Comparison of ENCODE assay signal across 8 cellular contexts in genomic region chr7:138287549-138287948, GRCh38.
"Had no signal": no experiment of that assay in that cellular context is flagged by ENCODE, and none has a peak within 500 bp of the region (broad histone marks: within the 10 kb centered on the region; RNA-seq: fewer than 3 reads in every experiment).

No MANE protein-coding gene starts in this region.

- DNase-seq: GDM1, GF-D8 had no signal

- H3K4me3 ChIP-seq: GM12878 had no signal

- FAIRE-seq: G401.6, GM12878, GM12891, GM12892, GM18507, GM19239 had no signal

- ATAC-seq: GM12878 had no signal
